In genomic region chr1:233327938-233328660, GRCh38 we compare ENCODE assay signal across 7 cellular contexts. TPM values are rescaled to one million over a fixed set of nuclear protein-coding genes. Genes with fewer than 3 reads are reported as not detected.
A peak's percentile ranks its signal among the peaks of the same experiment; 100 is the strongest.
DNase-seq lines count a peak whose midpoint lies in the region; ATAC-seq, FAIRE-seq and TF ChIP-seq lines count a peak whose summit lies in the region.

No MANE protein-coding gene starts in this region.

- H3K4me3 Mint-ChIP-seq in activated T-cell treated with anti-CD3 and anti-CD28 coated beads, Interleukin-2, amount 50 U/mL, for 24 hours: peak overlapping the region; percentile 44

- FAIRE-seq in GM12891 (lab: Jason Lieb, UNC): peak; percentile 78

- in situ Hi-C loops in GM23248 (cut with MboI): no loop called here

- no peaks in the 10 kb centered on the region for H3K79me2 ChIP-seq in GM23248 (ENCODE audit: insufficient read depth)

- peaks cover 11% of the 10 kb centered on the region for H3K4me1 Mint-ChIP-seq in activated T-cell treated with anti-CD3 and anti-CD28 coated beads, Interleukin-2, amount 50 U/mL, for 24 hours (ENCODE audit: low read depth)

- DNase-seq in GM12891 (ENCODE audit: insufficient read length, low spot score) (peak; percentile 13), GM23248 (peak; percentile 47), LNCaP clone FGC (ENCODE audit: low read depth) (no peak), posterior vena cava (ENCODE audit: low spot score) (peak; percentile 79), foreskin melanocyte (no peak)
- peak; percentile 62 for DNase-seq in activated T-cell treated with anti-CD3 and anti-CD28 coated beads, Interleukin-2, amount 50 U/mL, for 24 hours

- no peaks in the 10 kb centered on the region for H3K4me1 ChIP-seq in GM23248 (ENCODE audit: insufficient read depth)
- peaks cover 0 to 27% (median 4%) of the 10 kb centered on the region in 3 donors for H3K4me1 ChIP-seq in gastroesophageal sphincter

- no peak for TF ChIP-seq POLR2A in GM12891 (IDR thresholded peaks at IDR 0.05; ENCODE audit: low read depth, low read length)
- TF ChIP-seq POLR2A in gastroesophageal sphincter (IDR thresholded peaks at IDR 0.05): no peak

- peak; percentile 32 for ATAC-seq in gastroesophageal sphincter

- peak overlapping the region; percentile 63 for H3K4me3 ChIP-seq in GM23248
- H3K4me3 ChIP-seq in LNCaP clone FGC (ENCODE audit: low read depth, low read length): peak overlapping the region; percentile 49
- peak overlapping the region; percentile 19 to 69 for H3K4me3 ChIP-seq in gastroesophageal sphincter

- no peaks in the 10 kb centered on the region for H3K9me3 ChIP-seq in GM23248 (ENCODE audit: low read depth)
- H3K9me3 ChIP-seq in gastroesophageal sphincter: no peaks in the 10 kb centered on the region

- H3K36me3 ChIP-seq in GM23248 (ENCODE audit: low read depth) (no peaks in the 10 kb centered on the region), gastroesophageal sphincter (no peaks in the 10 kb centered on the region)

- no peak overlapping the region for H3K9ac ChIP-seq in GM23248

- 2 to 5% methylated on average over 67 to 74 of the region's 105 CpGs for WGBS in GM23248 (ENCODE audit: low coverage in 1 of 2, low lambda C conversion rate in 2 of 2, missing lambda C conversion rate in 2 of 2), 2 experiments
- no CpG with 5 or more reads among the region's 105 CpGs for WGBS in gastroesophageal sphincter (ENCODE audit: low coverage in 1 of 2), 2 donors

- H3K27ac Mint-ChIP-seq in activated T-cell treated with anti-CD3 and anti-CD28 coated beads, Interleukin-2, amount 50 U/mL, for 24 hours: no peak overlapping the region

- H3K36me3 Mint-ChIP-seq in activated T-cell treated with anti-CD3 and anti-CD28 coated beads, Interleukin-2, amount 50 U/mL, for 24 hours (ENCODE audit: low read depth): no peaks in the 10 kb centered on the region

- intact Hi-C loops in posterior vena cava (cut with DNase I): no loop called here

- peak overlapping the region; percentile 56 for H3K4me2 ChIP-seq in GM23248 (ENCODE audit: unreplicated experiment)

- H3K27ac ChIP-seq in GM23248 (no peak overlapping the region), gastroesophageal sphincter (peak overlapping the region in 1 of 4 donors; percentile 22)

- no peaks in the 10 kb centered on the region for H3K9me3 Mint-ChIP-seq in activated T-cell treated with anti-CD3 and anti-CD28 coated beads, Interleukin-2, amount 50 U/mL, for 24 hours

- H2AFZ ChIP-seq in GM23248: peak overlapping the region; percentile 76

- no peaks in the 10 kb centered on the region for H4K20me1 ChIP-seq in GM23248 (ENCODE audit: insufficient read depth)

- no peaks in the 10 kb centered on the region for H3F3A ChIP-seq in GM23248 (ENCODE audit: insufficient read depth)

- peaks cover 23% of the 10 kb centered on the region for H3K27me3 Mint-ChIP-seq in activated T-cell treated with anti-CD3 and anti-CD28 coated beads, Interleukin-2, amount 50 U/mL, for 24 hours

- TF ChIP-seq CTCF in LNCaP clone FGC (IDR thresholded peaks at IDR 0.05; ENCODE audit: control insufficient read depth, extremely low read depth, insufficient read depth): no peak
- TF ChIP-seq CTCF in gastroesophageal sphincter (IDR thresholded peaks at IDR 0.05): no peak

- H3K27me3 ChIP-seq in GM23248 (replicated peaks; ENCODE audit: insufficient read depth) (peaks cover 29% of the 10 kb centered on the region), gastroesophageal sphincter (peaks cover 51% of the 10 kb centered on the region)

- no peak for TF ChIP-seq EP300 in gastroesophageal sphincter (IDR thresholded peaks at IDR 0.05)

- H3K9me2 ChIP-seq in GM23248 (ENCODE audit: insufficient read depth): no peaks in the 10 kb centered on the region

TF ChIP-seq in GM12891, 5 proteins besides CTCF, POLR2A, EP300 and RAD21:
- TF ChIP-seq POLR2AphosphoS5 (IDR thresholded peaks at IDR 0.05; ENCODE audit: low read depth, low read length) (no peak), SPI1 (IDR thresholded peaks at IDR 0.05; ENCODE audit: low read depth, low read length) (no peak), POU2F2 (IDR thresholded peaks at IDR 0.05; ENCODE audit: low read depth, low read length) (no peak), TAF1 (IDR thresholded peaks at IDR 0.05; ENCODE audit: low read depth, low read length) (no peak), PAX5 (IDR thresholded peaks at IDR 0.05; ENCODE audit: insufficient read depth, low read length, severe bottlenecking) (no peak)
TF ChIP-seq in GM12891: peak in this region for 0.

RNA-seq across cellular contexts. Expression of gene MAP3K21, which starts 0.6 kb away (rescaled TPM):
- polyA plus RNA-seq in GM12891 (2012; ENCODE audit: low read depth, missing spikeins): 0.03 TPM
- not detected in 2 replicates for total RNA-seq in GM23248 (2014; rRNA removed; shearing (Covaris generic))
- polyA plus RNA-seq in GM23248 (2016; fragmentation: Nextera tagmentation; extraction: Ambion mirVana): 0.03 TPM in 1 of 2 replicates, not detected in the other
- 1 to 10 TPM in 1 of 4 donors, under 1 TPM in 3; 0.27 to 1.2 (median 0.61) TPM for total RNA-seq in gastroesophageal sphincter
- total RNA-seq in posterior vena cava: under 1 TPM; 0.19 to 0.29 TPM

RNA-seq across cellular contexts. Expression of gene PCNX2, which starts 32.6 kb away (rescaled TPM):
- 3.1 TPM for polyA plus RNA-seq in GM12891 (2012; ENCODE audit: low read depth, missing spikeins)
- 9.5 and 13.7 TPM in 2 replicates for total RNA-seq in GM23248 (2014; rRNA removed; shearing (Covaris generic))
- 4.6 and 5.0 TPM in 2 replicates for polyA plus RNA-seq in GM23248 (2016; fragmentation: Nextera tagmentation; extraction: Ambion mirVana)
- total RNA-seq in gastroesophageal sphincter (10 to 100 TPM in 2 of 4 donors, 1 to 10 TPM in 2; 5.9 to 21.7 (median 10.3) TPM), posterior vena cava (10 to 100 TPM; 12.9 to 16.8 TPM)

Comparison
In these comparisons a context has a peak if more than half of its experiments do, and no peak if none do; other contexts are left out.
1. DNase-seq: peak in GM12891 (single experiment), GM23248 (single experiment), activated T-cell treated with anti-CD3 and anti-CD28 coated beads, Interleukin-2, amount 50 U/mL, for 24 hours (single experiment) and posterior vena cava (single experiment); none in LNCaP clone FGC (single experiment) and foreskin melanocyte (single experiment).
2. Peak in every context shown above with its lines, with median percentiles within 50 percentile points of each other: H3K4me3 ChIP-seq.